Comparison of ENCODE assay signal across 23 cellular contexts in the genomic region with DNA sequence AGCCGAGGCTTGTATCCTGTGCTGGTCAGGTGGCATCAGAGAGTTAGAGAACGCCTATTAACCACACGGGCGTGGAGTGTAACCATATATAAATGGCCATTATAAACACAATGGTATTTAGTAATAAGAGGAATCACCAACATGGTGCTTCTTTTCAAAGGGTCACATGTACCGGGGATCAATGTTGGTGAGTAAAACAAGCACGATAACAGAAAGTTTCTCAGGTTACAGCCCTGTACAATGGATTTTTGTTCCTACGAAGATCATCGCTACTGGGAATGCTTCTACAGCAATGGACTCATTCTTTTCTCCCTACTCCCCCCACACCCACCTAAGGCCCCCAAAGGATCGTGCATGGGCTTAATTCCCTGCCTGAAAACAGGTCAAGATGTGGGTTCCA. TPM values are rescaled to one million over a fixed set of nuclear protein-coding genes. Genes with fewer than 3 reads are reported as not detected.
DNase-seq lines count a peak whose midpoint lies in the region; ATAC-seq and TF ChIP-seq lines count a peak whose summit lies in the region.
"Had no signal": no experiment of that assay in that cellular context is flagged by ENCODE, and none has a peak within 500 bp of the region (broad histone marks: within the 10 kb centered on the region; RNA-seq: fewer than 3 reads in every experiment).

No MANE protein-coding gene starts in this region.

- in situ Hi-C loops in SK-MEL-5 (cut with HindIII; ENCODE audit: low pct_unique_long_range_greater_than_20kb, low sequenced_read_pairs): no loop called here

- TF ChIP-seq RAD21 in HCT116 (IDR thresholded peaks at IDR 0.05; ENCODE audit: low read depth): no peak

- intact Hi-C loops in HCT116 (cut with micrococcal nuclease) (no loop called here), right cardiac atrium (cut with DNase I) (no loop called here)

- POLR2A ChIA-PET in HCT116 (lab: Charles Lee): no interaction called here

- H3K79me2 ChIP-seq in HCT116 (ENCODE audit: insufficient read depth, low read length): no peaks in the 10 kb centered on the region

- DNase-seq in HCT116 (ENCODE audit: low read depth, low spot score): no peak
- DNase-seq in SK-MEL-5 (ENCODE audit: low read depth, low spot score): peak; percentile 94
- DNase-seq in right cardiac atrium: no peak
- DNase-seq in osteocyte (ENCODE audit: extremely low spot score, unreplicated experiment): no peak
- DNase-seq in AG20443 (ENCODE audit: low spot score): no peak
- DNase-seq in NCI-H1930 (lab: John Stamatoyannopoulos, UW): no peak
- DNase-seq: activated CD4-positive, CD25-positive, alpha-beta regulatory T cell treated with anti-CD3 and anti-CD28 coated beads, Interleukin-2, amount 50 U/mL, for 72 hours; activated CD8-positive, alpha-beta T cell treated with anti-CD3 and anti-CD28 coated beads, Interleukin-2, amount 10 ng/mL, durations not matched to agents 7 days and 5 days; activated naive CD4-positive, alpha-beta T cell treated with Interleukin-2 at 50 U/mL for 16 hours; activated T-cell treated with anti-CD3 and anti-CD28 coated beads, Interleukin-2, amount 50 U/mL, for 24 hours; amniotic stem cell; CD4-positive, alpha-beta memory T cell; cerebellar nuclear complex; DMS79 treated with DMSO at 0.1 percent for 48 hours; effector memory CD4-positive, alpha-beta T cell; head of caudate nucleus; NCI-H1105 treated with DMSO at 0.1 percent for 48 hours; NCI-H524 treated with DMSO at 0.1 percent for 48 hours; pancreas; stimulated activated CD4-positive, alpha-beta T cell treated with anti-CD3 and anti-CD28 coated beads, Interleukin-2, amount 100 ng/mL, for 24 hours; stimulated activated naive B cell treated with anti-CD40 and anti-IgM and Interleukin-4, amounts not matched to agents 10 μg/mL and 1 μg/mL and 100 μg/mL, for 72 hours had no signal

- no peaks in the 10 kb centered on the region for H3K36me3 ChIP-seq in HCT116 (ENCODE audit: control insufficient read depth in 1 of 2, insufficient read depth in 2 of 2, low read length in 2 of 2)
- H3K36me3 ChIP-seq: pancreas had no signal

- no peaks in the 10 kb centered on the region for H3K9me3 Mint-ChIP-seq in osteocyte (ENCODE audit: unreplicated experiment)
- H3K9me3 Mint-ChIP-seq: activated T-cell treated with anti-CD3 and anti-CD28 coated beads, Interleukin-2, amount 50 U/mL, for 24 hours; stimulated activated naive B cell treated with anti-CD40 and anti-IgM and Interleukin-4, amounts not matched to agents 10 μg/mL and 1 μg/mL and 100 μg/mL, for 72 hours had no signal

- H3K4me3 ChIP-seq in HCT116 (replicated peaks in 1 of 2; ENCODE audit: low read depth in 1 of 2, low read length in 2 of 2) (no peak overlapping the region), right cardiac atrium (ENCODE audit: low read length) (no peak overlapping the region)
- H3K4me3 ChIP-seq: HAP-1, pancreas had no signal

- H3K9me3 ChIP-seq in HCT116 (ENCODE audit: control insufficient read depth in 1 of 2, insufficient read depth in 1 of 2, low read depth in 1 of 2, low read length in 2 of 2) (no peaks in the 10 kb centered on the region), right cardiac atrium (ENCODE audit: control insufficient read depth, low read length) (no peaks in the 10 kb centered on the region)
- H3K9me3 ChIP-seq: HAP-1, pancreas had no signal

- H3K36me3 Mint-ChIP-seq in osteocyte (ENCODE audit: unreplicated experiment): peaks cover 48% of the 10 kb centered on the region
- H3K36me3 Mint-ChIP-seq: CD4-positive, alpha-beta memory T cell; stimulated activated naive B cell treated with anti-CD40 and anti-IgM and Interleukin-4, amounts not matched to agents 10 μg/mL and 1 μg/mL and 100 μg/mL, for 72 hours had no signal

- BruUV-seq in HCT116 (replicated peaks; lab: Mats Ljungman, UMichigan): no TSS peak

- peak overlapping the region; percentile 68 for H3K27ac Mint-ChIP-seq in osteocyte (ENCODE audit: unreplicated experiment)
- H3K27ac Mint-ChIP-seq: activated CD8-positive, alpha-beta T cell treated with anti-CD3 and anti-CD28 coated beads, Interleukin-2, amount 10 ng/mL, durations not matched to agents 7 days and 5 days; activated T-cell treated with anti-CD3 and anti-CD28 coated beads, Interleukin-2, amount 50 U/mL, for 24 hours; CD4-positive, alpha-beta memory T cell; stimulated activated naive B cell treated with anti-CD40 and anti-IgM and Interleukin-4, amounts not matched to agents 10 μg/mL and 1 μg/mL and 100 μg/mL, for 72 hours had no signal

- H4K20me1 ChIP-seq in HCT116 (ENCODE audit: insufficient read depth): no peaks in the 10 kb centered on the region

- no peaks in the 10 kb centered on the region for H3K27me3 Mint-ChIP-seq in osteocyte (ENCODE audit: unreplicated experiment)
- H3K27me3 Mint-ChIP-seq: activated T-cell treated with anti-CD3 and anti-CD28 coated beads, Interleukin-2, amount 50 U/mL, for 24 hours; CD4-positive, alpha-beta memory T cell; stimulated activated naive B cell treated with anti-CD40 and anti-IgM and Interleukin-4, amounts not matched to agents 10 μg/mL and 1 μg/mL and 100 μg/mL, for 72 hours had no signal

- WGBS in right cardiac atrium: 79% methylated on average over 9 of the region's 9 CpGs

- H3K27me3 ChIP-seq in HCT116 (ENCODE audit: insufficient read depth, low read length) (no peaks in the 10 kb centered on the region), right cardiac atrium (ENCODE audit: control insufficient read depth, insufficient read depth) (no peaks in the 10 kb centered on the region)
- H3K27me3 ChIP-seq: pancreas had no signal

- H3K9ac ChIP-seq in HCT116 (ENCODE audit: low read length): no peak overlapping the region

- CTCF ChIA-PET in HCT116 (lab: Charles Lee): no interaction called here

- ATAC-seq in HCT116 (no peak), right cardiac atrium (no peak), GM18502 (IDR thresholded peaks at IDR 0.05; ENCODE audit: poor library complexity, unreplicated experiment) (no peak)
- ATAC-seq: activated CD8-positive, alpha-beta T cell treated with anti-CD3 and anti-CD28 coated beads, Interleukin-2, amount 10 ng/mL, durations not matched to agents 7 days and 5 days; stimulated activated naive B cell treated with anti-CD40 and anti-IgM and Interleukin-4, amounts not matched to agents 10 μg/mL and 1 μg/mL and 100 μg/mL, for 72 hours had no signal

- RAD21 ChIA-PET in HCT116 (lab: Charles Lee; ENCODE audit: low non-redundant PET in 1 of 2, low total read pairs in 2 of 2, uncharacterized antibody in 2 of 2, unreplicated experiment in 2 of 2): no interaction called here

- H3K9me2 ChIP-seq in HCT116 (ENCODE audit: insufficient read depth): no peaks in the 10 kb centered on the region

- H3K4me1 ChIP-seq in HCT116 (ENCODE audit: control insufficient read depth in 1 of 2, insufficient read depth in 2 of 2, low read length in 2 of 2): peaks cover 36 to 45% of the 10 kb centered on the region in 2 experiments
- H3K4me1 ChIP-seq in right cardiac atrium (ENCODE audit: control insufficient read depth, insufficient read depth, low read length): peaks cover 13% of the 10 kb centered on the region

- TF ChIP-seq POLR2A in HCT116 (IDR thresholded peaks at IDR 0.05; ENCODE audit: borderline replicate concordance, extremely low read depth, insufficient read depth, insufficient read length): no peak

- TF ChIP-seq CTCF in HCT116 (IDR thresholded peaks at IDR 0.05 in 2 of 3, conservative IDR thresholded peaks at IDR 0.05 in 1 of 3; ENCODE audit: borderline replicate concordance in 1 of 3, insufficient read depth in 1 of 3, low read depth in 2 of 3, low read length in 2 of 3) (no peak), osteocyte (IDR thresholded peaks at IDR 0.05) (no peak)

- H2AFZ ChIP-seq in HCT116 (ENCODE audit: low read depth, low read length, poor library complexity, severe bottlenecking): no peak overlapping the region

- peak overlapping the region; percentile 49 for H3K4me2 ChIP-seq in HCT116 (ENCODE audit: low read length)

- peaks cover 50% of the 10 kb centered on the region for H3K4me1 Mint-ChIP-seq in osteocyte (ENCODE audit: unreplicated experiment)
- H3K4me1 Mint-ChIP-seq: CD4-positive, alpha-beta memory T cell; stimulated activated naive B cell treated with anti-CD40 and anti-IgM and Interleukin-4, amounts not matched to agents 10 μg/mL and 1 μg/mL and 100 μg/mL, for 72 hours had no signal

- no peak overlapping the region for H3K4me3 Mint-ChIP-seq in osteocyte (ENCODE audit: unreplicated experiment)
- H3K4me3 Mint-ChIP-seq: activated CD8-positive, alpha-beta T cell treated with anti-CD3 and anti-CD28 coated beads, Interleukin-2, amount 10 ng/mL, durations not matched to agents 7 days and 5 days; activated T-cell treated with anti-CD3 and anti-CD28 coated beads, Interleukin-2, amount 50 U/mL, for 24 hours; CD4-positive, alpha-beta memory T cell; stimulated activated naive B cell treated with anti-CD40 and anti-IgM and Interleukin-4, amounts not matched to agents 10 μg/mL and 1 μg/mL and 100 μg/mL, for 72 hours had no signal

- H3K27ac ChIP-seq in HCT116 (ENCODE audit: low read depth, low read length) (no peak overlapping the region), right cardiac atrium (ENCODE audit: low read length) (peak overlapping the region; percentile 70)

TF ChIP-seq in HCT116, 20 proteins besides CTCF, POLR2A, EP300 and RAD21 (continues in another document):
- TF ChIP-seq, protein P1, sequence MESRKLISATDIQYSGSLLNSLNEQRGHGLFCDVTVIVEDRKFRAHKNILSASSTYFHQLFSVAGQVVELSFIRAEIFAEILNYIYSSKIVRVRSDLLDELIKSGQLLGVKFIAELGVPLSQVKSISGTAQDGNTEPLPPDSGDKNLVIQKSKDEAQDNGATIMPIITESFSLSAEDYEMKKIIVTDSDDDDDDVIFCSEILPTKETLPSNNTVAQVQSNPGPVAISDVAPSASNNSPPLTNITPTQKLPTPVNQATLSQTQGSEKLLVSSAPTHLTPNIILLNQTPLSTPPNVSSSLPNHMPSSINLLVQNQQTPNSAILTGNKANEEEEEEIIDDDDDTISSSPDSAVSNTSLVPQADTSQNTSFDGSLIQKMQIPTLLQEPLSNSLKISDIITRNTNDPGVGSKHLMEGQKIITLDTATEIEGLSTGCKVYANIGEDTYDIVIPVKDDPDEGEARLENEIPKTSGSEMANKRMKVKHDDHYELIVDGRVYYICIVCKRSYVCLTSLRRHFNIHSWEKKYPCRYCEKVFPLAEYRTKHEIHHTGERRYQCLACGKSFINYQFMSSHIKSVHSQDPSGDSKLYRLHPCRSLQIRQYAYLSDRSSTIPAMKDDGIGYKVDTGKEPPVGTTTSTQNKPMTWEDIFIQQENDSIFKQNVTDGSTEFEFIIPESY (IDR thresholded peaks at IDR 0.05; ENCODE audit: extremely low read depth, insufficient replicate concordance, low read length): no peak
- no peak for TF ChIP-seq EZH2 (IDR thresholded peaks at IDR 0.05)

RNA-seq across cellular contexts. Expression of a gene that starts 42.5 kb away (rescaled TPM):
- total RNA-seq in HCT116 (2021; ENCODE audit: unreplicated experiment): 11.5 TPM
- polyA plus RNA-seq in HCT116 (2012): 8.5 and 12.9 TPM in 2 replicates
- 28.5 and 29.4 TPM in 2 replicates for total RNA-seq in SK-MEL-5 (2014; rRNA removed; shearing (Covaris generic))
- 23.9 and 28.5 TPM in 2 replicates for polyA plus RNA-seq in SK-MEL-5 (2015; cell fraction: cytosol; rRNA removed)
- polyA plus RNA-seq in SK-MEL-5 (2015; cell fraction: nucleus; rRNA removed): 39.2 and 46.3 TPM in 2 replicates
- 10 to 100 TPM; 28.9 to 33.4 (median 31.0) TPM for total RNA-seq in right cardiac atrium
- polyA plus RNA-seq in right cardiac atrium: 14.8 TPM
- 79.9 and 82.8 TPM in 2 replicates for total RNA-seq in osteocyte
- total RNA-seq: activated CD8-positive, alpha-beta T cell treated with anti-CD3 and anti-CD28 coated beads, Interleukin-2, amount 10 ng/mL, durations not matched to agents 7 days and 5 days; CD4-positive, alpha-beta memory T cell had no signal
- polyA plus RNA-seq: CD4-positive, alpha-beta memory T cell had no signal
